ENCODE assay signal across 29 cellular contexts in the genomic region with DNA sequence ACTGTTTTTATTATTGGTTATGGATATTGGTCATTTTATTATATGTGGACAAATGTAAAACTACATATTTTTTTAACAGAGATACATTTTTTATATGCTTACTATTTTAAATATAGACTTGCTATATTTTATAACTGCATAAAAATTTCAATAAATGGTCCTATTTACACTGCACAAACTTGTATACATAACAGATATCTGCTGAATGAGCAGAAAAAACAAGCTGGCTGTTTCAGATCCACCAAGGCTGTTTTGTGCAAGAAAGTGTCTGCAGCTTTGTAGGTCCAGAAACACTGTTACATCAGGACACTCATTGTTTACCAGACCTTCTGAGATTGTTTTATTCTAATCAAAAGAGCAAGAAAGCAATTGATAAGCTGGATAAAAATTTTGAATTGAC.
"Had no signal": no experiment of that assay in that cellular context is flagged by ENCODE, and none has a peak within 500 bp of the region (broad histone marks: within the 10 kb centered on the region; RNA-seq: fewer than 3 reads in every experiment).

No MANE protein-coding gene starts in this region.

- H3K27me3 Mint-ChIP-seq: activated CD4-positive, alpha-beta memory T cell treated with anti-CD3 and anti-CD28 coated beads for 36 hours; activated CD4-positive, alpha-beta T cell treated with anti-CD3 and anti-CD28 coated beads for 36 hours; activated CD4-positive, alpha-beta T cell treated with anti-CD3 and anti-CD28 coated beads, Interleukin-2, amount 10 ng/mL, durations not matched to agents 24 days and 14 days; activated naive CD8-positive, alpha-beta T cell treated with anti-CD3 and anti-CD28 coated beads for 36 hours; activated naive CD8-positive, alpha-beta T cell treated with anti-CD3 and anti-CD28 coated beads, Interleukin-2, amount 50 U/mL, for 24 hours; activated T-cell treated with anti-CD3 and anti-CD28 coated beads, Interleukin-2, amount 50 U/mL, for 24 hours; activated T-helper 17 cell treated with anti-CD3 and anti-CD28 coated beads, Interleukin-2, amount 50 U/mL, for 72 hours had no signal

- H3K9me3 ChIP-seq: adrenal gland, body of pancreas, esophagus squamous epithelium, gastroesophageal sphincter, heart right ventricle had no signal

- H3K9me3 Mint-ChIP-seq: activated CD4-positive, alpha-beta memory T cell treated with anti-CD3 and anti-CD28 coated beads for 36 hours; activated CD4-positive, alpha-beta T cell treated with anti-CD3 and anti-CD28 coated beads, Interleukin-2, amount 10 ng/mL, durations not matched to agents 24 days and 14 days; activated naive CD8-positive, alpha-beta T cell treated with anti-CD3 and anti-CD28 coated beads for 36 hours; activated naive CD8-positive, alpha-beta T cell treated with anti-CD3 and anti-CD28 coated beads, Interleukin-2, amount 50 U/mL, for 24 hours; activated T-cell treated with anti-CD3 and anti-CD28 coated beads, Interleukin-2, amount 50 U/mL, for 24 hours; activated T-helper 17 cell treated with anti-CD3 and anti-CD28 coated beads, Interleukin-2, amount 50 U/mL, for 72 hours had no signal

- H3K4me1 ChIP-seq: adrenal gland, body of pancreas, esophagus squamous epithelium, gastroesophageal sphincter, heart right ventricle had no signal

- H3K36me3 ChIP-seq: adrenal gland, esophagus squamous epithelium, gastroesophageal sphincter, heart right ventricle had no signal

- DNase-seq: activated CD4-positive, alpha-beta memory T cell treated with anti-CD3 and anti-CD28 coated beads for 36 hours; activated CD4-positive, alpha-beta T cell treated with anti-CD3 and anti-CD28 coated beads for 36 hours; activated CD4-positive, alpha-beta T cell treated with anti-CD3 and anti-CD28 coated beads, Interleukin-2, amount 10 ng/mL, durations not matched to agents 24 days and 14 days; activated CD4-positive, CD25-positive, alpha-beta regulatory T cell; activated CD4-positive, CD25-positive, alpha-beta regulatory T cell treated with anti-CD3 and anti-CD28 coated beads, Interleukin-2, amount 50 U/mL, for 72 hours; activated CD8-positive, alpha-beta memory T cell treated with anti-CD3 and anti-CD28 coated beads, Interleukin-2, amount 50 U/mL, for 48 hours; activated effector memory CD4-positive, alpha-beta T cell treated with Interleukin-2 at 50 U/mL for 16 hours; activated gamma-delta T cell treated with Interleukin-2 at 50 U/mL for 16 hours; activated naive CD4-positive, alpha-beta T cell treated with anti-CD3 and anti-CD28 coated beads, Interleukin-2, amount 50 U/mL, for 16 hours; activated naive CD4-positive, alpha-beta T cell treated with Interleukin-2 at 50 U/mL for 16 hours; activated naive CD8-positive, alpha-beta T cell treated with anti-CD3 and anti-CD28 coated beads for 36 hours; activated naive CD8-positive, alpha-beta T cell treated with anti-CD3 and anti-CD28 coated beads, Interleukin-2, amount 50 U/mL, for 24 hours; activated T-cell treated with anti-CD3 and anti-CD28 coated beads for 4 hours; activated T-cell treated with anti-CD3 and anti-CD28 coated beads, Interleukin-2, amount 50 U/mL, for 24 hours; adrenal gland; aorta; body of pancreas; central memory CD4-positive, alpha-beta T cell; cerebellar nuclear complex; cortex of kidney; dermis blood vessel endothelial cell; effector CD8-positive, alpha-beta T cell; esophagus squamous epithelium; foreskin melanocyte; heart right ventricle; T-helper 2 cell had no signal

- ATAC-seq: activated CD4-positive, alpha-beta T cell treated with anti-CD3 and anti-CD28 coated beads for 36 hours; activated naive CD8-positive, alpha-beta T cell treated with anti-CD3 and anti-CD28 coated beads, Interleukin-2, amount 50 U/mL, for 24 hours; activated T-helper 17 cell treated with anti-CD3 and anti-CD28 coated beads, Interleukin-2, amount 50 U/mL, for 72 hours; body of pancreas; gastroesophageal sphincter; heart right ventricle had no signal

- H3K27ac ChIP-seq: adrenal gland, body of pancreas, epithelial cell of prostate, esophagus squamous epithelium, gastroesophageal sphincter, heart right ventricle had no signal

- H3K36me3 Mint-ChIP-seq: activated CD4-positive, alpha-beta memory T cell treated with anti-CD3 and anti-CD28 coated beads for 36 hours; activated naive CD8-positive, alpha-beta T cell treated with anti-CD3 and anti-CD28 coated beads for 36 hours had no signal

- H3K27me3 ChIP-seq: adrenal gland, body of pancreas, esophagus squamous epithelium, gastroesophageal sphincter, heart right ventricle had no signal

- H3K4me1 Mint-ChIP-seq: activated CD4-positive, alpha-beta T cell treated with anti-CD3 and anti-CD28 coated beads for 36 hours; activated CD4-positive, alpha-beta T cell treated with anti-CD3 and anti-CD28 coated beads, Interleukin-2, amount 10 ng/mL, durations not matched to agents 24 days and 14 days; activated naive CD8-positive, alpha-beta T cell treated with anti-CD3 and anti-CD28 coated beads for 36 hours; activated naive CD8-positive, alpha-beta T cell treated with anti-CD3 and anti-CD28 coated beads, Interleukin-2, amount 50 U/mL, for 24 hours; activated T-helper 17 cell treated with anti-CD3 and anti-CD28 coated beads, Interleukin-2, amount 50 U/mL, for 72 hours had no signal

- H3K27ac Mint-ChIP-seq: activated CD4-positive, alpha-beta memory T cell treated with anti-CD3 and anti-CD28 coated beads for 36 hours; activated CD4-positive, alpha-beta T cell treated with anti-CD3 and anti-CD28 coated beads for 36 hours; activated CD4-positive, alpha-beta T cell treated with anti-CD3 and anti-CD28 coated beads, Interleukin-2, amount 10 ng/mL, durations not matched to agents 24 days and 14 days; activated naive CD8-positive, alpha-beta T cell treated with anti-CD3 and anti-CD28 coated beads for 36 hours; activated naive CD8-positive, alpha-beta T cell treated with anti-CD3 and anti-CD28 coated beads, Interleukin-2, amount 50 U/mL, for 24 hours; activated T-cell treated with anti-CD3 and anti-CD28 coated beads, Interleukin-2, amount 50 U/mL, for 24 hours; activated T-helper 17 cell treated with anti-CD3 and anti-CD28 coated beads, Interleukin-2, amount 50 U/mL, for 72 hours had no signal

- H3K4me3 Mint-ChIP-seq: activated CD4-positive, alpha-beta memory T cell treated with anti-CD3 and anti-CD28 coated beads for 36 hours; activated CD4-positive, alpha-beta T cell treated with anti-CD3 and anti-CD28 coated beads for 36 hours; activated CD4-positive, alpha-beta T cell treated with anti-CD3 and anti-CD28 coated beads, Interleukin-2, amount 10 ng/mL, durations not matched to agents 24 days and 14 days; activated naive CD8-positive, alpha-beta T cell treated with anti-CD3 and anti-CD28 coated beads for 36 hours; activated naive CD8-positive, alpha-beta T cell treated with anti-CD3 and anti-CD28 coated beads, Interleukin-2, amount 50 U/mL, for 24 hours; activated T-cell treated with anti-CD3 and anti-CD28 coated beads, Interleukin-2, amount 50 U/mL, for 24 hours; activated T-helper 17 cell treated with anti-CD3 and anti-CD28 coated beads, Interleukin-2, amount 50 U/mL, for 72 hours had no signal

- H3K4me3 ChIP-seq: adrenal gland, body of pancreas, esophagus squamous epithelium, gastroesophageal sphincter, heart right ventricle had no signal
